Comparison of ENCODE assay signal across 8 cellular contexts in the genomic region with DNA sequence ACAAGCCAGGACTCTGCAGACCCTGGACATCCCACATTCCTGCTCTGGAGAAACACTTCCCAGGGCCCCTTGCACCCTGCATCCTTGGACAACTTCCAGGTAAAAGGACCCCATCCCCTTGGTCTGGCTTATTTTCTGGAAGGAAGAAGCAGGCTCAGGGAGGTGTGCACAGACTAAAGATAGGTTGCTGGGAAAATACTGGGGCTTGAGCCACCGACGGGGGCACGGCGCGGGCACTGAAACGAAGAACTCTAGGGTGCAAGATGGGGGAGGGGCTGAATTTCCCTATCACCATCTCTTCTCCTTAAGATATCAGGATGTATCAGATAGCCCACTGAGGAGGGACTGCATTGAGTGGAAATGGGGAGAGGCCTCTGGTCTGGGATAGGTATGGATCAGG. TPM values are rescaled to one million over a fixed set of nuclear protein-coding genes. Genes with fewer than 3 reads are reported as not detected.
A peak's percentile ranks its signal among the peaks of the same experiment; 100 is the strongest.
DNase-seq lines count a peak whose midpoint lies in the region; ATAC-seq and TF ChIP-seq lines count a peak whose summit lies in the region.

No MANE protein-coding gene starts in this region.

- no peaks in the 10 kb centered on the region for H3K9me3 Mint-ChIP-seq in GM23338

- no peak overlapping the region; the same call in 1 of the 2 replicates for H3K27ac Mint-ChIP-seq in GM23338
- H3K27ac Mint-ChIP-seq in T-helper 17 cell, result peak overlapping the region; percentile 61

- no peak for TF ChIP-seq EP300 in gastroesophageal sphincter (IDR thresholded peaks at IDR 0.05)

- ATAC-seq in GM23338, result no peak
- no peak for ATAC-seq in T-helper 17 cell
- no peak for ATAC-seq in gastroesophageal sphincter
- ATAC-seq in HG03139 (IDR thresholded peaks at IDR 0.05; ENCODE audit: unreplicated experiment), result no peak

- H3K4me1 Mint-ChIP-seq in GM23338, result peaks cover 11% of the 10 kb centered on the region
- H3K4me1 Mint-ChIP-seq in T-helper 17 cell, result peaks cover 14% of the 10 kb centered on the region

- H3K27ac ChIP-seq in GM23338 (ENCODE audit: low read depth), result no peak overlapping the region
- peak overlapping the region in 2 of 4 donors; percentile 83 to 90 for H3K27ac ChIP-seq in gastroesophageal sphincter

- H3F3A ChIP-seq in GM23338 (replicated peaks; ENCODE audit: low read depth), result peaks cover 5% of the 10 kb centered on the region; the same call in 1 of the 2 replicates

- H3K4me3 Mint-ChIP-seq in GM23338, result peak overlapping the region; percentile 89
- H3K4me3 Mint-ChIP-seq in T-helper 17 cell, result peak overlapping the region; percentile 91

- H2AFZ ChIP-seq in GM23338, result no peak overlapping the region

- DNase-seq in GM23338 (ENCODE audit: low spot score), result no peak
- no peak for DNase-seq in T-helper 17 cell
- DNase-seq in skeletal muscle cell (ENCODE audit: low read depth), result no peak
- no peak for DNase-seq in DMS79 (lab: John Stamatoyannopoulos, UW)
- DNase-seq in stimulated activated naive CD4-positive, alpha-beta T cell treated with Interleukin-2 at 50 U/mL for 16 hours (lab: John Stamatoyannopoulos, UW), result no peak
- DNase-seq in COLO829 (ENCODE audit: low spot score), result no peak

- H3K36me3 ChIP-seq in GM23338 (ENCODE audit: insufficient read depth) (no peaks in the 10 kb centered on the region), gastroesophageal sphincter (peaks cover 0 to 39% of the 10 kb centered on the region in 2 donors)

- peak overlapping the region; percentile 96 for H3K4me2 ChIP-seq in GM23338

- no peak for TF ChIP-seq CTCF in GM23338 (conservative IDR thresholded peaks at IDR 0.05; ENCODE audit: low read depth in 2 of 2)
- TF ChIP-seq CTCF in gastroesophageal sphincter (IDR thresholded peaks at IDR 0.05), result no peak

- H3K27me3 ChIP-seq in GM23338 (ENCODE audit: insufficient read depth) (peaks cover 41% of the 10 kb centered on the region), gastroesophageal sphincter (no peaks in the 10 kb centered on the region)

- H4K20me1 ChIP-seq in GM23338 (replicated peaks; ENCODE audit: insufficient read depth), result no peaks in the 10 kb centered on the region

- H3K4me3 ChIP-seq in GM23338 (peak overlapping the region; percentile 79), gastroesophageal sphincter (peak overlapping the region; percentile 83 to 86), skeletal muscle cell (ENCODE audit: low read depth, low read length) (peak overlapping the region; percentile 62)

- 24% methylated on average over 6 of the region's 6 CpGs; no CpG with 5 or more reads in 1 of the 2 donors for WGBS in gastroesophageal sphincter (ENCODE audit: low coverage in 1 of 2), 2 donors

- H3K4me1 ChIP-seq in GM23338 (ENCODE audit: insufficient read depth), result peaks cover 16% of the 10 kb centered on the region
- H3K4me1 ChIP-seq in gastroesophageal sphincter, result peaks cover 0 to 50% (median 16%) of the 10 kb centered on the region in 3 donors

- H3K27me3 Mint-ChIP-seq in GM23338 (ENCODE audit: insufficient read depth, low read depth, poor library complexity), result peaks cover 36% of the 10 kb centered on the region
- peaks cover 5% of the 10 kb centered on the region for H3K27me3 Mint-ChIP-seq in T-helper 17 cell

- TF ChIP-seq POLR2A in gastroesophageal sphincter (IDR thresholded peaks at IDR 0.05), result no peak

- peaks cover 9% of the 10 kb centered on the region; the same call in 1 of the 3 replicates for H3K36me3 Mint-ChIP-seq in GM23338 (ENCODE audit: low read depth)
- peaks cover 2% of the 10 kb centered on the region for H3K36me3 Mint-ChIP-seq in T-helper 17 cell (ENCODE audit: low read depth)

- H3K79me2 ChIP-seq in GM23338 (replicated peaks; ENCODE audit: insufficient read depth), result 0 out of 2 replicates have a peak, but pooled peaks cover 7% of the 10 kb centered on the region

- H3K9me2 ChIP-seq in GM23338 (ENCODE audit: insufficient read depth), result no peaks in the 10 kb centered on the region

- no peaks in the 10 kb centered on the region for H3K9me3 ChIP-seq in T-helper 17 cell (ENCODE audit: control insufficient read depth, low read length, poor library complexity, severe bottlenecking)
- H3K9me3 ChIP-seq in gastroesophageal sphincter, result no peaks in the 10 kb centered on the region

TF ChIP-seq in GM23338, 12 proteins besides CTCF, POLR2A, EP300 and RAD21 (continues in another document):
- TF ChIP-seq ZNF331 (CRISPR knock-in tag; IDR thresholded peaks at IDR 0.05; ENCODE audit: low read depth) (no peak), JUNB (IDR thresholded peaks at IDR 0.05; ENCODE audit: unreplicated experiment) (no peak)
- TF ChIP-seq, protein P1, sequence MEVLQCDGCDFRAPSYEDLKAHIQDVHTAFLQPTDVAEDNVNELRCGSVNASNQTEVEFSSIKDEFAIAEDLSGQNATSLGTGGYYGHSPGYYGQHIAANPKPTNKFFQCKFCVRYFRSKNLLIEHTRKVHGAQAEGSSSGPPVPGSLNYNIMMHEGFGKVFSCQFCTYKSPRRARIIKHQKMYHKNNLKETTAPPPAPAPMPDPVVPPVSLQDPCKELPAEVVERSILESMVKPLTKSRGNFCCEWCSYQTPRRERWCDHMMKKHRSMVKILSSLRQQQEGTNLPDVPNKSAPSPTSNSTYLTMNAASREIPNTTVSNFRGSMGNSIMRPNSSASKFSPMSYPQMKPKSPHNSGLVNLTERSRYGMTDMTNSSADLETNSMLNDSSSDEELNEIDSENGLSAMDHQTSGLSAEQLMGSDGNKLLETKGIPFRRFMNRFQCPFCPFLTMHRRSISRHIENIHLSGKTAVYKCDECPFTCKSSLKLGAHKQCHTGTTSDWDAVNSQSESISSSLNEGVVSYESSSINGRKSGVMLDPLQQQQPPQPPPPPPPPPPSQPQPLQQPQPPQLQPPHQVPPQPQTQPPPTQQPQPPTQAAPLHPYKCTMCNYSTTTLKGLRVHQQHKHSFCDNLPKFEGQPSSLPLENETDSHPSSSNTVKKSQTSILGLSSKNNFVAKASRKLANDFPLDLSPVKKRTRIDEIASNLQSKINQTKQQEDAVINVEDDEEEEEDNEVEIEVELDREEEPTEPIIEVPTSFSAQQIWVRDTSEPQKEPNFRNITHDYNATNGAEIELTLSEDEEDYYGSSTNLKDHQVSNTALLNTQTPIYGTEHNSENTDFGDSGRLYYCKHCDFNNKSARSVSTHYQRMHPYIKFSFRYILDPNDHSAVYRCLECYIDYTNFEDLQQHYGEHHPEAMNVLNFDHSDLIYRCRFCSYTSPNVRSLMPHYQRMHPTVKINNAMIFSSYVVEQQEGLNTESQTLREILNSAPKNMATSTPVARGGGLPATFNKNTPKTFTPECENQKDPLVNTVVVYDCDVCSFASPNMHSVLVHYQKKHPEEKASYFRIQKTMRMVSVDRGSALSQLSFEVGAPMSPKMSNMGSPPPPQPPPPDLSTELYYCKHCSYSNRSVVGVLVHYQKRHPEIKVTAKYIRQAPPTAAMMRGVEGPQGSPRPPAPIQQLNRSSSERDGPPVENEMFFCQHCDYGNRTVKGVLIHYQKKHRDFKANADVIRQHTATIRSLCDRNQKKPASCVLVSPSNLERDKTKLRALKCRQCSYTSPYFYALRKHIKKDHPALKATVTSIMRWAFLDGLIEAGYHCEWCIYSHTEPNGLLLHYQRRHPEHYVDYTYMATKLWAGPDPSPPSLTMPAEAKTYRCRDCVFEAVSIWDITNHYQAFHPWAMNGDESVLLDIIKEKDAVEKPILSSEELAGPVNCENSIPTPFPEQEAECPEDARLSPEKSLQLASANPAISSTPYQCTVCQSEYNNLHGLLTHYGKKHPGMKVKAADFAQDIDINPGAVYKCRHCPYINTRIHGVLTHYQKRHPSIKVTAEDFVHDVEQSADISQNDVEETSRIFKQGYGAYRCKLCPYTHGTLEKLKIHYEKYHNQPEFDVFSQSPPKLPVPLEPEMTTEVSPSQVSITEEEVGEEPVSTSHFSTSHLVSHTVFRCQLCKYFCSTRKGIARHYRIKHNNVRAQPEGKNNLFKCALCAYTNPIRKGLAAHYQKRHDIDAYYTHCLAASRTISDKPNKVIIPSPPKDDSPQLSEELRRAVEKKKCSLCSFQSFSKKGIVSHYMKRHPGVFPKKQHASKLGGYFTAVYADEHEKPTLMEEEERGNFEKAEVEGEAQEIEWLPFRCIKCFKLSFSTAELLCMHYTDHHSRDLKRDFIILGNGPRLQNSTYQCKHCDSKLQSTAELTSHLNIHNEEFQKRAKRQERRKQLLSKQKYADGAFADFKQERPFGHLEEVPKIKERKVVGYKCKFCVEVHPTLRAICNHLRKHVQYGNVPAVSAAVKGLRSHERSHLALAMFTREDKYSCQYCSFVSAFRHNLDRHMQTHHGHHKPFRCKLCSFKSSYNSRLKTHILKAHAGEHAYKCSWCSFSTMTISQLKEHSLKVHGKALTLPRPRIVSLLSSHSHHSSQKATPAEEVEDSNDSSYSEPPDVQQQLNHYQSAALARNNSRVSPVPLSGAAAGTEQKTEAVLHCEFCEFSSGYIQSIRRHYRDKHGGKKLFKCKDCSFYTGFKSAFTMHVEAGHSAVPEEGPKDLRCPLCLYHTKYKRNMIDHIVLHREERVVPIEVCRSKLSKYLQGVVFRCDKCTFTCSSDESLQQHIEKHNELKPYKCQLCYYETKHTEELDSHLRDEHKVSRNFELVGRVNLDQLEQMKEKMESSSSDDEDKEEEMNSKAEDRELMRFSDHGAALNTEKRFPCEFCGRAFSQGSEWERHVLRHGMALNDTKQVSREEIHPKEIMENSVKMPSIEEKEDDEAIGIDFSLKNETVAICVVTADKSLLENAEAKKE (CRISPR knock-in tag; IDR thresholded peaks at IDR 0.05), result no peak

RNA-seq across cellular contexts. Expression of a gene that starts 0.8 kb away (rescaled TPM):
- total RNA-seq in GM23338 (2014; rRNA removed; shearing (Covaris generic)), result 3.3 and 4.9 TPM in 2 replicates
- 1.3 and 2.0 TPM in 2 replicates for polyA plus RNA-seq in GM23338 (2016; fragmentation: Nextera tagmentation; extraction: Ambion mirVana)
- 1 to 10 TPM; 5.2 to 6.9 TPM for total RNA-seq in T-helper 17 cell
- total RNA-seq in gastroesophageal sphincter, result 1 to 10 TPM; 1.3 to 6.5 (median 4.0) TPM

RNA-seq across cellular contexts. Expression of a gene that starts 1.7 kb away (rescaled TPM):
- total RNA-seq in GM23338 (2014; rRNA removed; shearing (Covaris generic)), result 0.66 and 0.89 TPM in 2 replicates
- polyA plus RNA-seq in GM23338 (2016; fragmentation: Nextera tagmentation; extraction: Ambion mirVana), result 0.42 and 0.48 TPM in 2 replicates
- total RNA-seq in T-helper 17 cell (not detected), gastroesophageal sphincter (1 to 10 TPM in 3 of 4 donors, under 1 TPM in 1; 0.94 to 5.0 (median 2.3) TPM)

RNA-seq across cellular contexts. Expression of a gene that starts 8.6 kb away (rescaled TPM):
- total RNA-seq in GM23338 (2014; rRNA removed; shearing (Covaris generic)), result 180 and 195 TPM in 2 replicates
- polyA plus RNA-seq in GM23338 (2016; fragmentation: Nextera tagmentation; extraction: Ambion mirVana), result 357 and 372 TPM in 2 replicates
- total RNA-seq in T-helper 17 cell, result 100 to 1,000 TPM in 1 of 2 donors, 10 to 100 TPM in 1; 99.1 to 111 TPM
- total RNA-seq in gastroesophageal sphincter, result 100 to 1,000 TPM in 1 of 4 donors, 10 to 100 TPM in 3; 74.2 to 120 (median 91.3) TPM

RNA-seq across cellular contexts. Expression of a gene that starts 31.7 kb away (rescaled TPM):
- not detected in 2 replicates for total RNA-seq in GM23338 (2014; rRNA removed; shearing (Covaris generic))
- not detected in 2 replicates for polyA plus RNA-seq in GM23338 (2016; fragmentation: Nextera tagmentation; extraction: Ambion mirVana)
- total RNA-seq in T-helper 17 cell (not detected), gastroesophageal sphincter (under 1 TPM in 1 of 4 donors, not detected in 3; 0.62 TPM)

RNA-seq across cellular contexts. Expression of a gene that starts 43.5 kb away (rescaled TPM):
- total RNA-seq in GM23338 (2014; rRNA removed; shearing (Covaris generic)), result 1.7 and 4.3 TPM in 2 replicates
- 1.1 and 1.3 TPM in 2 replicates for polyA plus RNA-seq in GM23338 (2016; fragmentation: Nextera tagmentation; extraction: Ambion mirVana)
- total RNA-seq in T-helper 17 cell (10 to 100 TPM; 17.6 to 18.9 TPM), gastroesophageal sphincter (10 to 100 TPM; 16.6 to 42.8 (median 26.1) TPM)
